ENCODE assay signal across 23 cellular contexts in genomic region chr11:79390477-79390876, GRCh38. TPM values are rescaled to one million over a fixed set of nuclear protein-coding genes. Genes with fewer than 3 reads are reported as not detected.
DNase-seq lines count a peak whose midpoint lies in the region; ATAC-seq and TF ChIP-seq lines count a peak whose summit lies in the region.
"Had no signal": no experiment of that assay in that cellular context is flagged by ENCODE, and none has a peak within 500 bp of the region (broad histone marks: within the 10 kb centered on the region; RNA-seq: fewer than 3 reads in every experiment).

No MANE protein-coding gene starts in this region.

- H3K4me1 ChIP-seq in PC-9 (replicated peaks; ENCODE audit: insufficient read depth) (no peaks in the 10 kb centered on the region), neuronal stem cell (ENCODE audit: control insufficient read depth in 2 of 2, insufficient read depth in 1 of 2, low read depth in 1 of 2, low read length in 2 of 2) (peaks cover 3 to 4% of the 10 kb centered on the region in 2 donors), GM23248 (ENCODE audit: insufficient read depth) (no peaks in the 10 kb centered on the region)
- H3K4me1 ChIP-seq: SJSA1 had no signal

- H2BK120ac ChIP-seq in neuronal stem cell (ENCODE audit: low read depth, low read length) = no peak overlapping the region

- DNase-seq in Right ventricle myocardium superior (no peak), cardiac septum (ENCODE audit: low spot score) (no peak), PC-9 (no peak), neuronal stem cell (ENCODE audit: low spot score) (no peak), GM23248 (no peak), NCI-H345 (lab: John Stamatoyannopoulos, UW) (no peak), iPS-NIHi7 (ENCODE audit: extremely low spot score) (no peak)
- DNase-seq: Calu3; CD8-positive, alpha-beta memory T cell; DMS79; KG1; NCI-H1105; NCI-H146; NCI-H2081; NCI-H2171; NCI-H446; NCI-H526; T-helper 1 cell had no signal

- H4K8ac ChIP-seq in neuronal stem cell (ENCODE audit: low read depth, low read length) = no peak overlapping the region

- no peaks in the 10 kb centered on the region for H3K79me1 ChIP-seq in neuronal stem cell (ENCODE audit: low read depth, low read length)

- H2AFZ ChIP-seq in PC-9 = no peak overlapping the region; the same call in 1 of the 2 replicates
- no peak overlapping the region for H2AFZ ChIP-seq in neuronal stem cell (ENCODE audit: low read length)
- no peak overlapping the region for H2AFZ ChIP-seq in GM23248
- H2AFZ ChIP-seq: GM23338 had no signal

- no peak for TF ChIP-seq CTCF in PC-9 (conservative IDR thresholded peaks at IDR 0.05)

- H3K9me2 ChIP-seq in PC-9 (ENCODE audit: insufficient read depth) = no peaks in the 10 kb centered on the region
- no peaks in the 10 kb centered on the region for H3K9me2 ChIP-seq in GM23248 (ENCODE audit: insufficient read depth)

- H3K79me2 ChIP-seq in PC-9 (ENCODE audit: low read depth) (no peaks in the 10 kb centered on the region), GM23248 (ENCODE audit: insufficient read depth) (no peaks in the 10 kb centered on the region)

- no peak overlapping the region for H3K27ac ChIP-seq in PC-9
- H3K27ac ChIP-seq in neuronal stem cell (replicated peaks; ENCODE audit: low read length) = no peak overlapping the region
- no peak overlapping the region for H3K27ac ChIP-seq in GM23248
- H3K27ac ChIP-seq: C4-2B, SJSA1 had no signal

- H4K20me1 ChIP-seq in PC-9 (ENCODE audit: insufficient read depth) = no peaks in the 10 kb centered on the region; the same call in 1 of the 2 replicates
- H4K20me1 ChIP-seq in GM23248 (ENCODE audit: insufficient read depth) = no peaks in the 10 kb centered on the region

- POLR2A ChIA-PET in PC-9 (lab: Charles Lee; ENCODE audit: unreplicated experiment) = no interaction called here

- H3K36me3 ChIP-seq in PC-9 (ENCODE audit: low read depth) (no peaks in the 10 kb centered on the region), neuronal stem cell (replicated peaks in 1 of 2; ENCODE audit: control insufficient read depth in 2 of 2, insufficient read depth in 2 of 2, low read length in 2 of 2) (no peaks in the 10 kb centered on the region), GM23248 (ENCODE audit: low read depth) (no peaks in the 10 kb centered on the region)
- H3K36me3 ChIP-seq: HAP-1, SJSA1 had no signal

- CTCF ChIA-PET in PC-9 (lab: Charles Lee) = no interaction called here

- no peak overlapping the region for H2BK12ac ChIP-seq in neuronal stem cell (ENCODE audit: low read length)

- H3K9me3 ChIP-seq in PC-9 (ENCODE audit: insufficient read depth, low read depth) = no peaks in the 10 kb centered on the region
- H3K9me3 ChIP-seq in neuronal stem cell (replicated peaks in 1 of 2; ENCODE audit: control insufficient read depth in 2 of 2, insufficient read depth in 1 of 2, low read depth in 1 of 2, low read length in 2 of 2) = no peaks in the 10 kb centered on the region
- no peaks in the 10 kb centered on the region for H3K9me3 ChIP-seq in GM23248 (ENCODE audit: low read depth)
- H3K9me3 ChIP-seq: HAP-1, SJSA1 had no signal

- no peak overlapping the region for H3K14ac ChIP-seq in neuronal stem cell (ENCODE audit: low read length)

- H3K9ac ChIP-seq in neuronal stem cell (ENCODE audit: low read depth, low read length, poor library complexity) (peak overlapping the region; percentile 5), GM23248 (no peak overlapping the region)

- no TSS peak for BruUV-seq in PC-9 (replicated peaks; lab: Mats Ljungman, UMichigan)

- WGBS in neuronal stem cell (ENCODE audit: extremely low coverage in 2 of 2, insufficient read length in 2 of 2, insufficient replicate concordance in 1 of 2), 2 donors = no CpG with 5 or more reads among the region's 2 CpGs
- 58 to 60% methylated on average over 2 of the region's 2 CpGs for WGBS in GM23248 (ENCODE audit: low coverage in 1 of 2, low lambda C conversion rate in 2 of 2, missing lambda C conversion rate in 2 of 2), 2 experiments

- H3K4me2 ChIP-seq in PC-9 = peak overlapping the region; percentile 17; the same call in 1 of the 2 replicates
- H3K4me2 ChIP-seq in neuronal stem cell (ENCODE audit: insufficient read depth, low read length, poor library complexity, severe bottlenecking) = no peak overlapping the region
- H3K4me2 ChIP-seq in GM23248 (ENCODE audit: unreplicated experiment) = no peak overlapping the region
- H3K4me2 ChIP-seq: GM23338 had no signal

- peak; percentile 20 for ATAC-seq in Right ventricle myocardium superior (ENCODE audit: poor library complexity)
- ATAC-seq: GM23338, Panc1 had no signal

- no peak overlapping the region for H3K18ac ChIP-seq in neuronal stem cell (ENCODE audit: low read length)

- H2AK5ac ChIP-seq in neuronal stem cell (ENCODE audit: low read depth, low read length) = no peak overlapping the region

- H3K23ac ChIP-seq in neuronal stem cell (ENCODE audit: low read depth, low read length, poor library complexity) = no peak overlapping the region

- no peak overlapping the region for H2BK5ac ChIP-seq in neuronal stem cell (ENCODE audit: low read length)

- H4K91ac ChIP-seq in neuronal stem cell (ENCODE audit: low read depth, low read length, poor library complexity) = no peak overlapping the region

- H3K4me3 ChIP-seq in PC-9 (no peak overlapping the region), neuronal stem cell (ENCODE audit: low read length in 2 of 2) (no peak overlapping the region), GM23248 (no peak overlapping the region)
- H3K4me3 ChIP-seq: GM23338, HAP-1, SJSA1 had no signal

- in situ Hi-C loops in GM23248 (cut with MboI) = no loop called here

- H3K27me3 ChIP-seq in PC-9 (ENCODE audit: insufficient read depth, low read depth) (peaks cover 48% of the 10 kb centered on the region), neuronal stem cell (ENCODE audit: control insufficient read depth in 3 of 3, insufficient read depth in 3 of 3, low read depth in 1 of 3, low read length in 3 of 3) (no peaks in the 10 kb centered on the region), GM23248 (replicated peaks; ENCODE audit: insufficient read depth) (peaks cover 5% of the 10 kb centered on the region; the same call in 1 of the 2 replicates)
- H3K27me3 ChIP-seq: SJSA1 had no signal

- intact Hi-C loops in Right ventricle myocardium superior (cut with DNase I) = no loop called here
- intact Hi-C loops in cardiac septum (cut with DNase I) = no loop called here
- intact Hi-C loops in PC-9 (cut with micrococcal nuclease; ENCODE audit: unreplicated experiment) = no loop called here

- H3F3A ChIP-seq in PC-9 (ENCODE audit: insufficient read depth, low read depth) = no peaks in the 10 kb centered on the region
- no peaks in the 10 kb centered on the region for H3F3A ChIP-seq in GM23248 (ENCODE audit: insufficient read depth)

- H2BK15ac ChIP-seq in neuronal stem cell (ENCODE audit: low read length) = no peak overlapping the region

- H3K4ac ChIP-seq in neuronal stem cell (ENCODE audit: low read length) = no peak overlapping the region

RNA-seq across cellular contexts. Expression of gene TENM4, which starts 50.4 kb away (rescaled TPM):
- 0.81 TPM for total RNA-seq in Right ventricle myocardium superior
- 3.4 TPM for total RNA-seq in cardiac septum
- 0.25 TPM in 1 of 2 replicates, not detected in the other for total RNA-seq in PC-9 (2021)
- polyA plus RNA-seq in neuronal stem cell (2013, experiment 1 of 2) = 4.4 TPM
- polyA plus RNA-seq in neuronal stem cell (2013, experiment 2 of 2) = 9.4 TPM
- total RNA-seq in GM23248 (2014; rRNA removed; shearing (Covaris generic)) = 0.11 and 0.25 TPM in 2 replicates
- 0.48 TPM in 2 replicates for polyA plus RNA-seq in GM23248 (2016; fragmentation: Nextera tagmentation; extraction: Ambion mirVana)
- total RNA-seq: Calu3; CD8-positive, alpha-beta memory T cell; SJSA1 had no signal
- polyA plus RNA-seq: CD8-positive, alpha-beta memory T cell had no signal
